ENCODE assay signal across 9 cellular contexts in the genomic region with DNA sequence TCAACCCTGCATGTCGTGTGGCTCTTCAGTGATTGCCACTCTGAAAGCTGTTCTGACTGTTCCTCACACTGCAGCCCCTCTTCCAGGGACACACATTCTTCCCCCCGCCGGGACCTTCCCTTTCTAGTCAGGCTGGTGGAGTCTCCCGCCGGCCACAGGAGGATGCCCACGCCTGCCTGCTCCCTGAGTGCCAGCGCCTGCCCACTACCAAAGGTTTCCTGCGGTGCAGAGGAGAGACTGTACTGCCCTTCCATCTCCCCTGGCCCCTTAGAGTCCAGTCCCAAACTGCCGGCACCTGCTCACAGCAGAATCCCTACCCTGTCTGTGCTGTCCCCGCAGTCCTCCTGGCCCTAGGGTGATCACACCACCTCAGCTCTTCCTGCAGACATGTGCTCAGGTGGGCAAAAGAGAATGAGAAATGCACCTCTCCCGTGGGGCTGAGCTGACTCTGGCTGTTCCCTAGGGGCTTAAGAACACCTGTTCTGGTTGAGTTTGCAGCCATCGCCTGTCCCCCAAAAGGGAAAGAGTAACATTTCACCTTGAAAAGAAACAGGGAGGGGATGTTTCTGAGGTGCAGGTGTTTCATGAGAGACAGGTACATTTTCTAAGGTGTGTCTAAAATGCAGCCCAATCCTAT. TPM values are rescaled to one million over a fixed set of nuclear protein-coding genes. Genes with fewer than 3 reads are reported as not detected.
DNase-seq lines count a peak whose midpoint lies in the region; ATAC-seq, FAIRE-seq and TF ChIP-seq lines count a peak whose summit lies in the region.
"Had no signal": no experiment of that assay in that cellular context is flagged by ENCODE, and none has a peak within 500 bp of the region (broad histone marks: within the 10 kb centered on the region; RNA-seq: fewer than 3 reads in every experiment).

No MANE protein-coding gene starts in this region.

- TF ChIP-seq RAD21 in A549 (conservative IDR thresholded peaks at IDR 0.05 in 1 of 2, IDR thresholded peaks at IDR 0.05 in 1 of 2) (no peak), HCT116 (IDR thresholded peaks at IDR 0.05; ENCODE audit: low read depth) (no peak)

- H3K4me1 ChIP-seq in A549 (peaks cover 13% of the 10 kb centered on the region; the same call in 2 of the 3 replicates), HCT116 (ENCODE audit: control insufficient read depth in 1 of 2, insufficient read depth in 2 of 2, low read length in 2 of 2) (peaks cover 9 to 31% of the 10 kb centered on the region in 2 experiments; a peak in 3 of 4 replicates)
- peaks cover 14 to 16% of the 10 kb centered on the region in 2 donors for H3K4me1 ChIP-seq in naive thymus-derived CD4-positive, alpha-beta T cell (ENCODE audit: control insufficient read depth in 2 of 2, insufficient read depth in 2 of 2, low read length in 2 of 2)

- H3K27ac ChIP-seq in A549 = peak overlapping the region in 1 of 2 experiments; percentile 93; a peak in 2 of 6 replicates
- H3K27ac ChIP-seq in HCT116 (ENCODE audit: low read depth, low read length) = no peak overlapping the region
- H3K27ac ChIP-seq in naive thymus-derived CD4-positive, alpha-beta T cell (ENCODE audit: low read depth, low read length) = no peak overlapping the region

- H4K20me1 ChIP-seq in HCT116 (ENCODE audit: insufficient read depth) = no peaks in the 10 kb centered on the region

- DNase-seq in A549 (ENCODE audit: low read depth in 1 of 2, low spot score in 1 of 2) (no peak), HCT116 (ENCODE audit: low read depth, low spot score) (no peak), NCI-H526 treated with DMSO at 0.1 percent for 48 hours (lab: John Stamatoyannopoulos, UW) (no peak), SIG-M5 treated with dmso at 0.1 percent for 504 hours (lab: John Stamatoyannopoulos, UW; ENCODE audit: unreplicated experiment) (no peak)
- DNase-seq in central memory CD8-positive, alpha-beta T cell (ENCODE audit: low spot score in 2 of 2) = no peak
- no peak for DNase-seq in naive thymus-derived CD4-positive, alpha-beta T cell
- DNase-seq: T1000 had no signal

- H3K36me3 ChIP-seq in HCT116 (ENCODE audit: control insufficient read depth in 1 of 2, insufficient read depth in 2 of 2, low read length in 2 of 2) = no peaks in the 10 kb centered on the region
- H3K36me3 ChIP-seq in naive thymus-derived CD4-positive, alpha-beta T cell (ENCODE audit: control insufficient read depth in 2 of 3, insufficient read depth in 3 of 3, low read length in 3 of 3) = no peaks in the 10 kb centered on the region

- CTCF ChIA-PET in A549 (lab: Yijun Ruan, JAX) = interaction anchor here (1.5 to 2.8 kb wide), 3 partner anchors 10 to 42 kb away, joined by 3 to 22 read pairs (median 11); no protein-coding TSS in a partner anchor
- CTCF ChIA-PET in HCT116 (lab: Charles Lee) = interaction anchor here (1.6 kb wide), 1 partner anchor 9 kb away, joined by 5 read pairs; no protein-coding TSS in a partner anchor
- CTCF ChIA-PET in naive thymus-derived CD4-positive, alpha-beta T cell (lab: Charles Lee) = no interaction called here

- H3K4me3 ChIP-seq in A549 (peak overlapping the region; percentile 60), HCT116 (replicated peaks in 1 of 2; ENCODE audit: low read depth in 1 of 2, low read length in 2 of 2) (peak overlapping the region; percentile 61 to 69)
- no peak overlapping the region for H3K4me3 ChIP-seq in naive thymus-derived CD4-positive, alpha-beta T cell (ENCODE audit: low read length)

- no peak for TF ChIP-seq EP300 in A549 (IDR thresholded peaks at IDR 0.05)

- H3K9me2 ChIP-seq in HCT116 (ENCODE audit: insufficient read depth) = no peaks in the 10 kb centered on the region

- no peaks in the 10 kb centered on the region for H3K9me3 Mint-ChIP-seq in central memory CD8-positive, alpha-beta T cell
- no peaks in the 10 kb centered on the region for H3K9me3 Mint-ChIP-seq in naive thymus-derived CD4-positive, alpha-beta T cell

- H2AFZ ChIP-seq in HCT116 (ENCODE audit: low read depth, low read length, poor library complexity, severe bottlenecking) = no peak overlapping the region

- H3K4me1 Mint-ChIP-seq in central memory CD8-positive, alpha-beta T cell = peaks cover 12% of the 10 kb centered on the region
- H3K4me1 Mint-ChIP-seq in naive thymus-derived CD4-positive, alpha-beta T cell = peaks cover 7 to 22% (median 17%) of the 10 kb centered on the region in 7 donors

- 75% methylated on average over 12 of the region's 12 CpGs for WGBS in A549 (ENCODE audit: missing lambda C conversion rate)

- FAIRE-seq in A549 (lab: Jason Lieb, UNC) = no peak

- intact Hi-C loops in HCT116 (cut with micrococcal nuclease) = no loop called here
- intact Hi-C loops in naive thymus-derived CD4-positive, alpha-beta T cell (cut with micrococcal nuclease) = no loop called here

- no peak overlapping the region for H3K27ac Mint-ChIP-seq in central memory CD8-positive, alpha-beta T cell (ENCODE audit: low read depth)
- no peak overlapping the region for H3K27ac Mint-ChIP-seq in naive thymus-derived CD4-positive, alpha-beta T cell

- POLR2A ChIA-PET in A549 (lab: Yijun Ruan, JAX) (no interaction called here), HCT116 (lab: Charles Lee) (no interaction called here)
- POLR2A ChIA-PET in naive thymus-derived CD4-positive, alpha-beta T cell (lab: Charles Lee) = no interaction called here

- RAD21 ChIA-PET in HCT116 (lab: Charles Lee; ENCODE audit: low non-redundant PET in 1 of 2, low total read pairs in 2 of 2, uncharacterized antibody in 2 of 2, unreplicated experiment in 2 of 2) = no interaction called here

- peaks cover 15% of the 10 kb centered on the region; the same call in 1 of the 2 replicates for H3K79me2 ChIP-seq in HCT116 (ENCODE audit: insufficient read depth, low read length)

- TF ChIP-seq POLR2A in A549 (IDR thresholded peaks at IDR 0.05; ENCODE audit: low read length) (no peak), HCT116 (IDR thresholded peaks at IDR 0.05; ENCODE audit: borderline replicate concordance, extremely low read depth, insufficient read depth, insufficient read length) (no peak)

- ATAC-seq in A549 (no peak), HCT116 (no peak), HG02938 (IDR thresholded peaks at IDR 0.05; ENCODE audit: unreplicated experiment) (no peak), GM21423 (IDR thresholded peaks at IDR 0.05; ENCODE audit: unreplicated experiment) (no peak)
- ATAC-seq in central memory CD8-positive, alpha-beta T cell (replicated peaks; ENCODE audit: extremely low read depth, poor library complexity, severe bottlenecking) = no peak
- ATAC-seq in naive thymus-derived CD4-positive, alpha-beta T cell = no peak

- H3K9ac ChIP-seq in HCT116 (ENCODE audit: low read length) = peak overlapping the region; percentile 68; the same call in 1 of the 2 replicates

- H3K27me3 Mint-ChIP-seq in central memory CD8-positive, alpha-beta T cell = peaks cover 30% of the 10 kb centered on the region
- H3K27me3 Mint-ChIP-seq in naive thymus-derived CD4-positive, alpha-beta T cell = peaks cover 45 to 70% (median 52%) of the 10 kb centered on the region in 5 donors

- H3K4me3 Mint-ChIP-seq in central memory CD8-positive, alpha-beta T cell = peak overlapping the region; percentile 82
- H3K4me3 Mint-ChIP-seq in naive thymus-derived CD4-positive, alpha-beta T cell = peak overlapping the region; percentile 19 to 84 (median 80)

- H3K36me3 Mint-ChIP-seq in central memory CD8-positive, alpha-beta T cell (ENCODE audit: insufficient read depth) = no peaks in the 10 kb centered on the region
- H3K36me3 Mint-ChIP-seq in naive thymus-derived CD4-positive, alpha-beta T cell = no peaks in the 10 kb centered on the region

- H3K27me3 ChIP-seq in HCT116 (ENCODE audit: insufficient read depth, low read length) = no peaks in the 10 kb centered on the region
- H3K27me3 ChIP-seq in naive thymus-derived CD4-positive, alpha-beta T cell (ENCODE audit: control insufficient read depth in 2 of 2, insufficient read depth in 2 of 2, low read length in 2 of 2) = peaks cover 0 to 15% of the 10 kb centered on the region in 2 donors

- H3K4me2 ChIP-seq in A549 = peak overlapping the region; percentile 100
- H3K4me2 ChIP-seq in HCT116 (ENCODE audit: low read length) = peak overlapping the region; percentile 80

- H3K9me3 ChIP-seq in A549 (no peaks in the 10 kb centered on the region), HCT116 (ENCODE audit: control insufficient read depth in 1 of 2, insufficient read depth in 1 of 2, low read depth in 1 of 2, low read length in 2 of 2) (no peaks in the 10 kb centered on the region)
- H3K9me3 ChIP-seq in naive thymus-derived CD4-positive, alpha-beta T cell (ENCODE audit: control insufficient read depth in 2 of 3, low read length in 3 of 3) = no peaks in the 10 kb centered on the region

- TF ChIP-seq CTCF in A549 (IDR thresholded peaks at IDR 0.05) = no peak
- TF ChIP-seq CTCF in HCT116 (IDR thresholded peaks at IDR 0.05 in 2 of 3, conservative IDR thresholded peaks at IDR 0.05 in 1 of 3; ENCODE audit: borderline replicate concordance in 1 of 3, insufficient read depth in 1 of 3, low read depth in 2 of 3, low read length in 2 of 3) = no peak

- BruUV-seq in HCT116 (replicated peaks; lab: Mats Ljungman, UMichigan) = no TSS peak

TF ChIP-seq in A549, 52 proteins besides CTCF, POLR2A, EP300 and RAD21:
- no peak for TF ChIP-seq ESRRA (IDR thresholded peaks at IDR 0.05; ENCODE audit: borderline replicate concordance, low read length)
- TF ChIP-seq FOXS1 (CRISPR knock-in tag; IDR thresholded peaks at IDR 0.05) = no peak
- TF ChIP-seq HOXA7 (CRISPR knock-in tag; IDR thresholded peaks at IDR 0.05) = no peak
- TF ChIP-seq RFX5 (IDR thresholded peaks at IDR 0.05) = no peak
- TF ChIP-seq RNF2 (IDR thresholded peaks at IDR 0.05; ENCODE audit: borderline replicate concordance, low read depth) = no peak

TF ChIP-seq in HCT116, 20 proteins besides CTCF, POLR2A, EP300 and RAD21 (continues in another document):
- TF ChIP-seq ELF1 (IDR thresholded peaks at IDR 0.05; ENCODE audit: borderline replicate concordance, low read depth) (no peak), SIN3A (IDR thresholded peaks at IDR 0.05; ENCODE audit: low read depth) (no peak)
- TF ChIP-seq, protein P1, sequence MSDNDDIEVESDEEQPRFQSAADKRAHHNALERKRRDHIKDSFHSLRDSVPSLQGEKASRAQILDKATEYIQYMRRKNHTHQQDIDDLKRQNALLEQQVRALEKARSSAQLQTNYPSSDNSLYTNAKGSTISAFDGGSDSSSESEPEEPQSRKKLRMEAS (IDR thresholded peaks at IDR 0.05) = no peak

RNA-seq across cellular contexts. Expression of gene PODXL, which starts 1.4 kb away (rescaled TPM):
- polyA plus RNA-seq in A549 (2011; rRNA removed) = 13.2 and 16.7 TPM in 2 replicates
- polyA plus RNA-seq in A549 (2012; cell fraction: cytosol; rRNA removed) = 17.5 and 19.7 TPM in 2 replicates
- 31.8 and 46.0 TPM in 2 replicates for polyA plus RNA-seq in A549 (2012; cell fraction: nucleus; rRNA removed)
- polyA plus RNA-seq in A549 (2017; fragmentation: RNase III; extraction: RNeasy Plus Mini Kit Qiagen cat#74134 plus additional on column Dnase treatment) = 28.4 to 35.3 TPM (median 33.6 TPM) in 3 replicates
- polyA minus RNA-seq in A549 (2011; rRNA and poly(A)+ RNA removed) = 22.7 and 24.9 TPM in 2 replicates
- 37.5 TPM for total RNA-seq in HCT116 (2021; ENCODE audit: unreplicated experiment)
- 27.1 and 29.8 TPM in 2 replicates for polyA plus RNA-seq in HCT116 (2012)
- 1 to 10 TPM in 1 of 5 experiments, under 1 TPM in 4; 0.05 to 1.4 (median 0.40) TPM for total RNA-seq in naive thymus-derived CD4-positive, alpha-beta T cell
- polyA plus RNA-seq in naive thymus-derived CD4-positive, alpha-beta T cell = under 1 TPM; 0.14 to 0.15 TPM

Comparison
In these comparisons a context has a peak if more than half of its experiments do, and no peak if none do; other contexts are left out.
1. RNA of gene PODXL, which starts 1.4 kb away (total RNA-seq): 37.5 TPM in HCT116 (single experiment); 0.05 to 1.4 TPM in naive thymus-derived CD4-positive, alpha-beta T cell; every median in the first group is over 10 times any median in the second.